20 cellular contexts compared by ENCODE assay signal in genomic region chr11:46437106-46437689, GRCh38. TPM values are rescaled to one million over a fixed set of nuclear protein-coding genes. Genes with fewer than 3 reads are reported as not detected.
DNase-seq lines count a peak whose midpoint lies in the region; ATAC-seq, FAIRE-seq and TF ChIP-seq lines count a peak whose summit lies in the region.
"Had no signal": no experiment of that assay in that cellular context is flagged by ENCODE, and none has a peak within 500 bp of the region (broad histone marks: within the 10 kb centered on the region; RNA-seq: fewer than 3 reads in every experiment).

No MANE protein-coding gene starts in this region.

- H3K4me3 Mint-ChIP-seq in activated T-cell treated with anti-CD3 and anti-CD28 coated beads, Interleukin-2, amount 50 U/mL, for 72 hours, result no peak overlapping the region
- H3K4me3 Mint-ChIP-seq in GM23338, result no peak overlapping the region
- no peak overlapping the region for H3K4me3 Mint-ChIP-seq in CD4-positive, alpha-beta memory T cell
- H3K4me3 Mint-ChIP-seq: CD4-positive, alpha-beta T cell had no signal

- H3K4me2 ChIP-seq in GM23338, result peak overlapping the region; percentile 52
- no peak overlapping the region; the same call in 1 of the 2 replicates for H3K4me2 ChIP-seq in GM12878 (ENCODE audit: control insufficient read depth, insufficient read depth)
- no peak overlapping the region for H3K4me2 ChIP-seq in parathyroid adenoma (ENCODE audit: low read length)

- TF ChIP-seq CTCF in GM23338 (conservative IDR thresholded peaks at IDR 0.05; ENCODE audit: low read depth in 2 of 2) (no peak), GM12878 (IDR thresholded peaks at IDR 0.05 in 2 of 3, conservative IDR thresholded peaks at IDR 0.05 in 1 of 3; ENCODE audit: control insufficient read depth in 2 of 3, extremely low read depth in 1 of 3, insufficient read depth in 1 of 3, low read depth in 3 of 3, low read length in 3 of 3) (no peak), parathyroid adenoma (IDR thresholded peaks at IDR 0.05) (no peak)

- H3K4me1 ChIP-seq in GM23338 (ENCODE audit: insufficient read depth) (peaks cover 39% of the 10 kb centered on the region), GM12878 (ENCODE audit: control insufficient read depth, insufficient read depth, low read length) (peaks cover 4% of the 10 kb centered on the region; the same call in 1 of the 2 replicates), parathyroid adenoma (peaks cover 26% of the 10 kb centered on the region)
- no peaks in the 10 kb centered on the region for H3K4me1 ChIP-seq in CD4-positive, alpha-beta memory T cell (ENCODE audit: insufficient read depth, low read length)

- no peak for TF ChIP-seq RAD21 in GM12878 (IDR thresholded peaks at IDR 0.05; ENCODE audit: insufficient read depth, low read depth, low read length)

- no peaks in the 10 kb centered on the region for H4K20me1 ChIP-seq in GM23338 (replicated peaks; ENCODE audit: insufficient read depth)
- no peaks in the 10 kb centered on the region for H4K20me1 ChIP-seq in GM12878 (ENCODE audit: control insufficient read depth, insufficient read depth)

- H3K9me3 ChIP-seq in GM12878 (replicated peaks; ENCODE audit: control insufficient read depth, insufficient read depth, low read length) (no peaks in the 10 kb centered on the region), parathyroid adenoma (ENCODE audit: control insufficient read depth, low read length) (no peaks in the 10 kb centered on the region), MG63 (no peaks in the 10 kb centered on the region)
- no peaks in the 10 kb centered on the region for H3K9me3 ChIP-seq in CD4-positive, alpha-beta memory T cell (ENCODE audit: control insufficient read depth in 1 of 2, low read length in 2 of 2)
- H3K9me3 ChIP-seq: BE2C had no signal

- H3K27ac ChIP-seq in GM23338 (ENCODE audit: low read depth) (no peak overlapping the region), GM12878 (ENCODE audit: control insufficient read depth, insufficient read depth) (no peak overlapping the region), parathyroid adenoma (peak overlapping the region; percentile 58)
- no peak overlapping the region for H3K27ac ChIP-seq in CD4-positive, alpha-beta memory T cell (ENCODE audit: low read depth, low read length)

- RAD21 ChIA-PET in GM12878 (lab: Charles Lee; ENCODE audit: unreplicated experiment), result interaction anchor here (0.7 to 3.5 kb wide), 15 partner anchors 9 to 181 kb away, joined by 3 to 31 read pairs (median 6); partner anchors contain the start of genes ATG13, CHRM4 and HARBI1

- H3K4me3 ChIP-seq in GM23338, result no peak overlapping the region
- no peak overlapping the region for H3K4me3 ChIP-seq in GM12878
- H3K4me3 ChIP-seq in parathyroid adenoma (ENCODE audit: low read depth, low read length), result no peak overlapping the region
- H3K4me3 ChIP-seq in CD4-positive, alpha-beta memory T cell (ENCODE audit: low read length in 2 of 2), result no peak overlapping the region
- no peak overlapping the region for H3K4me3 ChIP-seq in MG63

- peaks cover 11% of the 10 kb centered on the region; the same call in 1 of the 2 replicates for H3F3A ChIP-seq in GM23338 (replicated peaks; ENCODE audit: low read depth)

- no peak overlapping the region for H2AFZ ChIP-seq in GM23338
- H2AFZ ChIP-seq in GM12878 (ENCODE audit: control insufficient read depth, low read depth, low read length), result no peak overlapping the region
- H2AFZ ChIP-seq in parathyroid adenoma, result no peak overlapping the region

- FAIRE-seq in GM12878 (lab: Jason Lieb, UNC), result no peak
- FAIRE-seq: D721Med, H1 had no signal

- no peak for TF ChIP-seq EP300 in GM12878 (IDR thresholded peaks at IDR 0.05; ENCODE audit: borderline replicate concordance in 1 of 2, control insufficient read depth in 1 of 2, low read depth in 2 of 2, low read length in 2 of 2)

- in situ Hi-C loops in GM12878 (cut with MboI), result no loop called here

- H3K36me3 Mint-ChIP-seq in activated T-cell treated with anti-CD3 and anti-CD28 coated beads, Interleukin-2, amount 50 U/mL, for 72 hours (ENCODE audit: insufficient read depth in 2 of 2), result peaks cover 7 to 8% of the 10 kb centered on the region in 2 donors
- peaks cover 18% of the 10 kb centered on the region for H3K36me3 Mint-ChIP-seq in GM23338 (ENCODE audit: low read depth)
- peaks cover 60 to 68% of the 10 kb centered on the region in 2 donors for H3K36me3 Mint-ChIP-seq in CD4-positive, alpha-beta memory T cell

- ATAC-seq in activated T-cell treated with anti-CD3 and anti-CD28 coated beads, Interleukin-2, amount 50 U/mL, for 72 hours (replicated peaks in 1 of 2), result no peak
- ATAC-seq in GM23338 (no peak), GM12878 (peak; percentile 88)

- H3K4me1 Mint-ChIP-seq in activated T-cell treated with anti-CD3 and anti-CD28 coated beads, Interleukin-2, amount 50 U/mL, for 72 hours (ENCODE audit: low read depth), result no peaks in the 10 kb centered on the region
- peaks cover 41% of the 10 kb centered on the region for H3K4me1 Mint-ChIP-seq in GM23338
- H3K4me1 Mint-ChIP-seq in CD4-positive, alpha-beta memory T cell, result peaks cover 0 to 2% (median 0%) of the 10 kb centered on the region in 4 donors

- H3K27ac Mint-ChIP-seq in activated T-cell treated with anti-CD3 and anti-CD28 coated beads, Interleukin-2, amount 50 U/mL, for 72 hours, result peak overlapping the region; percentile 57
- H3K27ac Mint-ChIP-seq in GM23338, result no peak overlapping the region
- no peak overlapping the region for H3K27ac Mint-ChIP-seq in CD4-positive, alpha-beta memory T cell
- H3K27ac Mint-ChIP-seq: CD4-positive, alpha-beta T cell had no signal

- H3K79me2 ChIP-seq in GM23338 (replicated peaks; ENCODE audit: insufficient read depth) (0 out of 2 replicates have a peak, but pooled peaks cover 5% of the 10 kb centered on the region), GM12878 (ENCODE audit: control insufficient read depth, insufficient read depth, low read length) (no peaks in the 10 kb centered on the region), parathyroid adenoma (peaks cover 4% of the 10 kb centered on the region)

- H3K9ac ChIP-seq in GM12878 (ENCODE audit: control insufficient read depth, insufficient read depth, low read length) (no peak overlapping the region), parathyroid adenoma (no peak overlapping the region)

- POLR2A ChIA-PET in GM12878 (lab: Charles Lee), result interaction anchor here (0.6 to 2.9 kb wide), 11 partner anchors 14 to 83 kb away, joined by 3 to 19 read pairs (median 5); no protein-coding TSS in a partner anchor
- POLR2A ChIA-PET in CD4-positive, alpha-beta memory T cell (lab: Charles Lee; ENCODE audit: partially characterized antibody), result no interaction called here

- H3K27me3 Mint-ChIP-seq in activated T-cell treated with anti-CD3 and anti-CD28 coated beads, Interleukin-2, amount 50 U/mL, for 72 hours (ENCODE audit: low read depth), result no peaks in the 10 kb centered on the region
- H3K27me3 Mint-ChIP-seq in GM23338 (ENCODE audit: insufficient read depth, low read depth, poor library complexity), result peaks cover 8% of the 10 kb centered on the region
- H3K27me3 Mint-ChIP-seq in CD4-positive, alpha-beta memory T cell, result no peaks in the 10 kb centered on the region
- H3K27me3 Mint-ChIP-seq: CD4-positive, alpha-beta T cell had no signal

- intact Hi-C loops in GM12878 (cut with micrococcal nuclease; ENCODE audit: unreplicated experiment), result no loop called here
- intact Hi-C loops in CD4-positive, alpha-beta memory T cell (cut with micrococcal nuclease), result no loop called here

- WGBS in GM12878 (ENCODE audit: insufficient coverage, insufficient replicate concordance, low lambda C conversion rate, missing lambda C conversion rate), result 90% methylated on average over 6 of the region's 6 CpGs

- CTCF ChIA-PET in GM12878 (lab: Yijun Ruan, JAX), result interaction anchor here (0.8 to 3.8 kb wide), 23 partner anchors 9 to 389 kb away, joined by 3 to 30 read pairs (median 4); partner anchors contain the start of genes ATG13 and DGKZ
- CTCF ChIA-PET in CD4-positive, alpha-beta memory T cell (lab: Charles Lee; ENCODE audit: partially characterized antibody), result no interaction called here

- H3K27me3 ChIP-seq in GM23338 (ENCODE audit: insufficient read depth) (no peaks in the 10 kb centered on the region), GM12878 (replicated peaks in 1 of 2; ENCODE audit: control insufficient read depth in 2 of 2, insufficient read depth in 2 of 2, low read length in 1 of 2) (no peaks in the 10 kb centered on the region), parathyroid adenoma (ENCODE audit: control insufficient read depth, insufficient read depth, low read length) (no peaks in the 10 kb centered on the region), MG63 (no peaks in the 10 kb centered on the region)
- H3K27me3 ChIP-seq in CD4-positive, alpha-beta memory T cell (ENCODE audit: insufficient read depth, low read length), result no peaks in the 10 kb centered on the region
- H3K27me3 ChIP-seq: BE2C had no signal

- H3K36me3 ChIP-seq in GM23338 (ENCODE audit: insufficient read depth) (no peaks in the 10 kb centered on the region), GM12878 (ENCODE audit: control insufficient read depth in 2 of 2, insufficient read depth in 2 of 2, low read length in 1 of 2) (peaks cover 13 to 23% of the 10 kb centered on the region in 2 experiments; a peak in 3 of 4 replicates), parathyroid adenoma (ENCODE audit: control insufficient read depth, insufficient read depth, low read length) (no peaks in the 10 kb centered on the region), MG63 (peaks cover 4% of the 10 kb centered on the region)
- H3K36me3 ChIP-seq in CD4-positive, alpha-beta memory T cell (ENCODE audit: insufficient read depth, low read length), result peaks cover 28% of the 10 kb centered on the region
- H3K36me3 ChIP-seq: BE2C had no signal

- no peak for TF ChIP-seq POLR2A in GM12878 (IDR thresholded peaks at IDR 0.05; ENCODE audit: low read depth, low read length)

- H3K9me3 Mint-ChIP-seq in activated T-cell treated with anti-CD3 and anti-CD28 coated beads, Interleukin-2, amount 50 U/mL, for 72 hours, result no peaks in the 10 kb centered on the region
- H3K9me3 Mint-ChIP-seq in GM23338, result no peaks in the 10 kb centered on the region
- no peaks in the 10 kb centered on the region for H3K9me3 Mint-ChIP-seq in CD4-positive, alpha-beta memory T cell
- H3K9me3 Mint-ChIP-seq: CD4-positive, alpha-beta T cell had no signal

- no TSS peak for BruUV-seq in GM12878 (replicated peaks; lab: Mats Ljungman, UMichigan)

- SMC1A ChIA-PET in GM12878 (lab: Charles Lee; ENCODE audit: uncharacterized antibody, unreplicated experiment), result interaction anchor here (0.6 to 8.0 kb wide), 21 partner anchors 9 to 196 kb away, joined by 3 to 105 read pairs (median 6); no protein-coding TSS in a partner anchor

- no peaks in the 10 kb centered on the region; the same call in 1 of the 2 replicates for H3K9me2 ChIP-seq in GM23338 (ENCODE audit: insufficient read depth)

- no peak for DNase-seq in activated T-cell treated with anti-CD3 and anti-CD28 coated beads, Interleukin-2, amount 50 U/mL, for 72 hours
- DNase-seq in activated T-cell treated with anti-CD3 and anti-CD28 coated beads for 4 hours (no peak), GM23338 (ENCODE audit: low spot score) (no peak), GM12878 (ENCODE audit: low read depth, low spot score) (peak; percentile 57), NCI-H1930 (lab: John Stamatoyannopoulos, UW) (no peak), MG63 (no peak)
- DNase-seq in CD4-positive, alpha-beta memory T cell, result no peak
- DNase-seq: 8988T; BE2C; CD4-positive, alpha-beta T cell; DND-41; GDM1; Kasumi-1; NCI-H187 treated with DMSO at 0.1 percent for 48 hours; NCI-H526 treated with DMSO at 0.1 percent for 48 hours; RPMI8226; SIG-M5 had no signal

RNA-seq across cellular contexts. Expression of gene CHRM4, which starts 45.6 kb away (rescaled TPM):
- under 1 TPM; 0.26 to 0.63 TPM for total RNA-seq in activated T-cell treated with anti-CD3 and anti-CD28 coated beads, Interleukin-2, amount 50 U/mL, for 72 hours
- total RNA-seq in GM23338 (2014; rRNA removed; shearing (Covaris generic)), result 0.93 and 0.97 TPM in 2 replicates
- not detected in 2 replicates for polyA plus RNA-seq in GM23338 (2016; fragmentation: Nextera tagmentation; extraction: Ambion mirVana)
- not detected in 2 replicates for total RNA-seq in GM12878 (2013; cell fraction: nucleolus; rRNA removed)
- total RNA-seq in GM12878 (2014; rRNA removed), result 0.23 TPM in 1 of 2 replicates, not detected in the other
- total RNA-seq in GM12878 (2014; rRNA removed; fragmentation: Illumina TruSeq; extraction: Trizol), result not detected in 2 replicates
- total RNA-seq in GM12878 (2021), result 0.13 TPM in 1 of 2 replicates, not detected in the other
- polyA plus RNA-seq in GM12878 (2011; ENCODE audit: low read depth), result 0.17 TPM
- not detected in 2 replicates for polyA plus RNA-seq in GM12878 (2011; rRNA removed)
- 0.04 and 0.05 TPM in 2 replicates for polyA plus RNA-seq in GM12878 (2011; cell fraction: cytosol; rRNA removed)
- polyA plus RNA-seq in GM12878 (2011; cell fraction: nucleus; rRNA removed), result 0.13 TPM in 1 of 2 replicates, not detected in the other
- 0.11 and 0.16 TPM in 2 replicates for polyA plus RNA-seq in GM12878 (2012)
- 0.12 TPM in 1 of 2 replicates, not detected in the other for polyA plus RNA-seq in GM12878 (2014; fragmentation: Illumina TruSeq; extraction: Trizol)
- polyA plus RNA-seq in GM12878 (2014; fragmentation: Nextera tagmentation; extraction: Ambion mirVana), result not detected
- not detected in 2 replicates for polyA plus RNA-seq in GM12878 (2014; rRNA removed)
- polyA plus RNA-seq in GM12878 (2016; fragmentation: Nextera tagmentation; extraction: Ambion mirVana), result not detected
- not detected in 2 replicates for polyA minus RNA-seq in GM12878 (2011; rRNA and poly(A)+ RNA removed)
- not detected in 2 replicates for polyA minus RNA-seq in GM12878 (2011; cell fraction: cytosol; rRNA and poly(A)+ RNA removed)
- not detected in 2 replicates for polyA minus RNA-seq in GM12878 (2011; cell fraction: nucleus; rRNA and poly(A)+ RNA removed)
- not detected for total RNA-seq in CD4-positive, alpha-beta memory T cell
- under 1 TPM; 0.12 to 0.16 TPM for polyA plus RNA-seq in CD4-positive, alpha-beta memory T cell
- total RNA-seq in MG63 (2014; rRNA removed; shearing (Covaris generic); ENCODE audit: low replicate concordance), result not detected in 2 replicates

RNA-seq across cellular contexts. Expression of gene MDK, which starts 55.7 kb away (rescaled TPM):
- 10 to 100 TPM; 11.9 to 12.8 TPM for total RNA-seq in activated T-cell treated with anti-CD3 and anti-CD28 coated beads, Interleukin-2, amount 50 U/mL, for 72 hours
- 388 and 438 TPM in 2 replicates for total RNA-seq in GM23338 (2014; rRNA removed; shearing (Covaris generic))
- polyA plus RNA-seq in GM23338 (2016; fragmentation: Nextera tagmentation; extraction: Ambion mirVana) (451 and 477 TPM in 2 replicates), GM12878 (2011; rRNA removed) (2.6 and 3.8 TPM in 2 replicates), GM12878 (2014; fragmentation: Illumina TruSeq; extraction: Trizol) (3.0 and 12.3 TPM in 2 replicates), GM12878 (2014; fragmentation: Nextera tagmentation; extraction: Ambion mirVana) (1 to 10 TPM in 1 of 2 experiments, under 1 TPM in 1; 0.77 to 2.3 TPM), GM12878 (2014; rRNA removed) (12.6 and 17.8 TPM in 2 replicates), GM12878 (2016; fragmentation: Nextera tagmentation; extraction: Ambion mirVana) (10 to 100 TPM; 11.8 to 13.7 TPM)
- total RNA-seq in GM12878 (2013; cell fraction: nucleolus; rRNA removed), result 9.0 and 12.6 TPM in 2 replicates
- total RNA-seq in GM12878 (2014; rRNA removed) (6.9 and 8.5 TPM in 2 replicates), GM12878 (2014; rRNA removed; fragmentation: Illumina TruSeq; extraction: Trizol) (4.7 and 5.5 TPM in 2 replicates), GM12878 (2021) (11.2 and 12.8 TPM in 2 replicates)
- 7.4 TPM for polyA plus RNA-seq in GM12878 (2011; ENCODE audit: low read depth)
- 9.0 and 10.2 TPM in 2 replicates for polyA plus RNA-seq in GM12878 (2011; cell fraction: cytosol; rRNA removed)
- polyA plus RNA-seq in GM12878 (2011; cell fraction: nucleus; rRNA removed), result 4.6 and 4.7 TPM in 2 replicates
- 6.1 and 9.0 TPM in 2 replicates for polyA plus RNA-seq in GM12878 (2012)
- polyA minus RNA-seq in GM12878 (2011; rRNA and poly(A)+ RNA removed), result 1.4 and 1.5 TPM in 2 replicates
- polyA minus RNA-seq in GM12878 (2011; cell fraction: cytosol; rRNA and poly(A)+ RNA removed), result 2.5 TPM in 1 of 2 replicates, not detected in the other
- polyA minus RNA-seq in GM12878 (2011; cell fraction: nucleus; rRNA and poly(A)+ RNA removed), result 0.48 and 1.3 TPM in 2 replicates
- total RNA-seq in CD4-positive, alpha-beta memory T cell, result 1 to 10 TPM; 4.7 to 5.6 TPM
- polyA plus RNA-seq in CD4-positive, alpha-beta memory T cell, result not detected
- total RNA-seq in MG63 (2014; rRNA removed; shearing (Covaris generic); ENCODE audit: low replicate concordance), result 0.82 and 2.8 TPM in 2 replicates

Comparison
In these comparisons a context has a peak if more than half of its experiments do, and no peak if none do; other contexts are left out.
1. RNA of gene MDK, which starts 55.7 kb away (total RNA-seq): 388 to 438 TPM in GM23338; 11.9 to 12.8 TPM in activated T-cell treated with anti-CD3 and anti-CD28 coated beads, Interleukin-2, amount 50 U/mL, for 72 hours, 4.7 to 12.8 TPM in GM12878, 4.7 to 5.6 TPM in CD4-positive, alpha-beta memory T cell and 0.82 to 2.8 TPM in MG63; every median in the first group is over 10 times any median in the second.